ENCODE assay signal across 17 cellular contexts in genomic region chr9:88013051-88013450, GRCh38. TPM values are rescaled to one million over a fixed set of nuclear protein-coding genes. Genes with fewer than 3 reads are reported as not detected.
DNase-seq lines count a peak whose midpoint lies in the region; ATAC-seq and TF ChIP-seq lines count a peak whose summit lies in the region.
"Had no signal": no experiment of that assay in that cellular context is flagged by ENCODE, and none has a peak within 500 bp of the region (broad histone marks: within the 10 kb centered on the region; RNA-seq: fewer than 3 reads in every experiment).

No MANE protein-coding gene starts in this region.

- no peak overlapping the region for H2BK5ac ChIP-seq in H9 (ENCODE audit: insufficient read length, low read length)

- no peak overlapping the region for H4K91ac ChIP-seq in H9 (ENCODE audit: insufficient read length, low read depth, low read length)

- H3K4me3 Mint-ChIP-seq in H9 (no peak overlapping the region), neural progenitor cell (no peak overlapping the region)
- H3K4me3 Mint-ChIP-seq in stimulated activated memory B cell treated with anti-CD40 and anti-IgM and Interleukin-4, amounts not matched to agents 10 μg/mL and 1 μg/mL and 100 μg/mL, for 72 hours = no peak overlapping the region
- H3K4me3 Mint-ChIP-seq in activated CD4-positive, alpha-beta T cell treated with anti-CD3 and anti-CD28 coated beads for 36 hours = no peak overlapping the region
- H3K4me3 Mint-ChIP-seq: CD4-positive, alpha-beta T cell; IgD-negative memory B cell had no signal

- H3K4me2 ChIP-seq in H9 (ENCODE audit: insufficient read depth, insufficient read length, low read length) = no peak overlapping the region
- no peak overlapping the region for H3K4me2 ChIP-seq in neural progenitor cell

- H4K20me1 ChIP-seq in H9 (ENCODE audit: control insufficient read depth, insufficient read depth, insufficient read length) (no peaks in the 10 kb centered on the region), neural progenitor cell (ENCODE audit: low read depth) (no peaks in the 10 kb centered on the region)

- no peak overlapping the region for H3K23ac ChIP-seq in H9 (ENCODE audit: insufficient read length, low read depth, low read length)

- no peak overlapping the region for H4K8ac ChIP-seq in H9 (replicated peaks; ENCODE audit: insufficient read length, low read depth, low read length)

- no peaks in the 10 kb centered on the region for H3K79me2 ChIP-seq in H9 (ENCODE audit: insufficient read depth, low read length)
- H3K79me2 ChIP-seq in neural progenitor cell (ENCODE audit: low read depth) = no peaks in the 10 kb centered on the region

- intact Hi-C loops in left colon (cut with DNase I, micrococcal nuclease) = no loop called here
- intact Hi-C loops in activated CD4-positive, alpha-beta T cell treated with anti-CD3 and anti-CD28 coated beads for 36 hours (cut with DNase I, micrococcal nuclease) = no loop called here

- H3K9me3 ChIP-seq in H9 (ENCODE audit: control insufficient read depth, low read depth, low read length) = no peaks in the 10 kb centered on the region
- no peaks in the 10 kb centered on the region for H3K9me3 ChIP-seq in neural progenitor cell (ENCODE audit: low read depth)
- H3K9me3 ChIP-seq: Caco-2 had no signal

- H2AFZ ChIP-seq in H9 (ENCODE audit: low read length) = peak overlapping the region; percentile 33
- H2AFZ ChIP-seq in neural progenitor cell (replicated peaks) = no peak overlapping the region

- H3K4me3 ChIP-seq in neural progenitor cell = no peak overlapping the region

- H3K56ac ChIP-seq in H9 (ENCODE audit: insufficient read length, low read depth, low read length) = no peak overlapping the region

- no peak overlapping the region for H2AK5ac ChIP-seq in H9 (ENCODE audit: insufficient read length, low read length)

- WGBS in H9 (ENCODE audit: extremely low coverage, insufficient read length, low lambda C conversion rate) = no CpG with 5 or more reads among the region's 2 CpGs

- no peak overlapping the region for H3K4ac ChIP-seq in H9 (ENCODE audit: low read depth, low read length)

- no peaks in the 10 kb centered on the region for H3K36me3 ChIP-seq in neural progenitor cell

- H2BK20ac ChIP-seq in H9 (ENCODE audit: low read depth, low read length, poor library complexity, severe bottlenecking) = no peak overlapping the region

- H3K79me1 ChIP-seq in H9 (ENCODE audit: insufficient read depth, low read depth, low read length, poor library complexity, severe bottlenecking) = no peaks in the 10 kb centered on the region

- H3K27ac Mint-ChIP-seq in H9 (peak overlapping the region; percentile 40 to 77 (median 74); a peak in 5 of 7 replicates), neural progenitor cell (no peak overlapping the region)
- H3K27ac Mint-ChIP-seq in stimulated activated memory B cell treated with anti-CD40 and anti-IgM and Interleukin-4, amounts not matched to agents 10 μg/mL and 1 μg/mL and 100 μg/mL, for 72 hours = no peak overlapping the region
- H3K27ac Mint-ChIP-seq in activated CD4-positive, alpha-beta T cell treated with anti-CD3 and anti-CD28 coated beads for 36 hours = no peak overlapping the region
- H3K27ac Mint-ChIP-seq: CD4-positive, alpha-beta T cell had no signal

- H3K9ac ChIP-seq in H9 (ENCODE audit: extremely low read depth, insufficient read length, low read length) = no peak overlapping the region
- no peak overlapping the region for H3K9ac ChIP-seq in neural progenitor cell

- H3K14ac ChIP-seq in H9 (ENCODE audit: insufficient read depth, low read length) = no peak overlapping the region

- H3T11ph ChIP-seq in H9 (ENCODE audit: low read length) = no peak overlapping the region

- no peak for TF ChIP-seq CTCF in H9 (conservative IDR thresholded peaks at IDR 0.05)
- TF ChIP-seq CTCF in neural progenitor cell (IDR thresholded peaks at IDR 0.05) = no peak

- peak; percentile 67 for ATAC-seq in left colon
- ATAC-seq in stimulated activated memory B cell treated with anti-CD40 and anti-IgM and Interleukin-4, amounts not matched to agents 10 μg/mL and 1 μg/mL and 100 μg/mL, for 72 hours = no peak
- ATAC-seq in activated CD4-positive, alpha-beta T cell treated with anti-CD3 and anti-CD28 coated beads for 36 hours = no peak
- ATAC-seq: HepG2 had no signal

- POLR2A ChIA-PET in activated CD4-positive, alpha-beta T cell treated with anti-CD3 and anti-CD28 coated beads for 36 hours (lab: Charles Lee) = interaction anchor here (0.6 kb wide), 1 partner anchor 40 kb away, joined by 3 read pairs; no protein-coding TSS in a partner anchor

- CTCF ChIA-PET in activated CD4-positive, alpha-beta T cell treated with anti-CD3 and anti-CD28 coated beads for 36 hours (lab: Charles Lee) = no interaction called here

- H3K27ac ChIP-seq in H9 (ENCODE audit: insufficient read length, low read depth, low read length) (no peak overlapping the region), neural progenitor cell (no peak overlapping the region)
- H3K27ac ChIP-seq: C4-2B had no signal

- H3K27me3 Mint-ChIP-seq in H9 (ENCODE audit: low read depth) (no peaks in the 10 kb centered on the region), neural progenitor cell (ENCODE audit: insufficient read depth, low read depth) (peaks cover 2% of the 10 kb centered on the region)
- no peaks in the 10 kb centered on the region for H3K27me3 Mint-ChIP-seq in stimulated activated memory B cell treated with anti-CD40 and anti-IgM and Interleukin-4, amounts not matched to agents 10 μg/mL and 1 μg/mL and 100 μg/mL, for 72 hours
- peaks cover 5% of the 10 kb centered on the region for H3K27me3 Mint-ChIP-seq in activated CD4-positive, alpha-beta T cell treated with anti-CD3 and anti-CD28 coated beads for 36 hours
- H3K27me3 Mint-ChIP-seq: CD4-positive, alpha-beta T cell; IgD-negative memory B cell had no signal

- no peak for DNase-seq in H9
- DNase-seq in dedifferentiated amniotic fluid mesenchymal stem cell (ENCODE audit: extremely low spot score) = peak; percentile 0
- DNase-seq in left colon = no peak
- peak; percentile 24 for DNase-seq in neural progenitor cell (ENCODE audit: low spot score)
- DNase-seq in activated CD4-positive, alpha-beta T cell treated with anti-CD3 and anti-CD28 coated beads for 36 hours = no peak
- no peak for DNase-seq in anterior cingulate cortex (lab: John Stamatoyannopoulos, UW)
- DNase-seq: AML-193; Caco-2; CD4-positive, alpha-beta T cell; GDM1; GOT3; HCEC 1CT; KBM-7 had no signal

- H4K5ac ChIP-seq in H9 (ENCODE audit: insufficient read length, low read depth, low read length) = no peak overlapping the region

- peaks cover 16% of the 10 kb centered on the region for H3F3A ChIP-seq in neural progenitor cell (ENCODE audit: low read depth)

- H2BK12ac ChIP-seq in H9 (ENCODE audit: insufficient read length, low read depth, low read length) = no peak overlapping the region

- no peak overlapping the region for H3K18ac ChIP-seq in H9 (ENCODE audit: insufficient read length, low read depth, low read length)

- H2BK120ac ChIP-seq in H9 (ENCODE audit: low read depth, low read length, poor library complexity, severe bottlenecking) = no peak overlapping the region

- no peak overlapping the region for H2BK15ac ChIP-seq in H9 (ENCODE audit: low read depth, low read length)

- H3K27me3 ChIP-seq in H9 (ENCODE audit: insufficient read depth, low read length) = no peaks in the 10 kb centered on the region
- H3K27me3 ChIP-seq in neural progenitor cell = no peaks in the 10 kb centered on the region

- H3K9me3 Mint-ChIP-seq in H9 (peaks cover 6 to 10% of the 10 kb centered on the region in 2 experiments; a peak in 4 of 5 replicates), neural progenitor cell (peaks cover 5% of the 10 kb centered on the region)
- H3K9me3 Mint-ChIP-seq in stimulated activated memory B cell treated with anti-CD40 and anti-IgM and Interleukin-4, amounts not matched to agents 10 μg/mL and 1 μg/mL and 100 μg/mL, for 72 hours = peaks cover 3% of the 10 kb centered on the region
- no peaks in the 10 kb centered on the region for H3K9me3 Mint-ChIP-seq in activated CD4-positive, alpha-beta T cell treated with anti-CD3 and anti-CD28 coated beads for 36 hours (ENCODE audit: low read depth)
- H3K9me3 Mint-ChIP-seq: CD4-positive, alpha-beta T cell had no signal

- H3K36me3 Mint-ChIP-seq in H9 (ENCODE audit: insufficient read depth in 1 of 3, low read depth in 3 of 3) (peaks cover 0 to 4% (median 0%) of the 10 kb centered on the region in 3 experiments; a peak in 4 of 7 replicates), neural progenitor cell (no peaks in the 10 kb centered on the region)
- no peaks in the 10 kb centered on the region for H3K36me3 Mint-ChIP-seq in stimulated activated memory B cell treated with anti-CD40 and anti-IgM and Interleukin-4, amounts not matched to agents 10 μg/mL and 1 μg/mL and 100 μg/mL, for 72 hours
- H3K36me3 Mint-ChIP-seq in activated CD4-positive, alpha-beta T cell treated with anti-CD3 and anti-CD28 coated beads for 36 hours (ENCODE audit: low read depth) = no peaks in the 10 kb centered on the region
- H3K36me3 Mint-ChIP-seq: IgD-negative memory B cell had no signal

- H3K23me2 ChIP-seq in H9 (ENCODE audit: insufficient read length, low read depth, low read length, poor library complexity, severe bottlenecking) = no peaks in the 10 kb centered on the region

- peaks cover 5% of the 10 kb centered on the region; the same call in 1 of the 2 replicates for H3K4me1 ChIP-seq in H9 (ENCODE audit: insufficient read depth, low read length)
- H3K4me1 ChIP-seq in neural progenitor cell = peaks cover 11% of the 10 kb centered on the region
- H3K4me1 ChIP-seq: Caco-2 had no signal

- H3K4me1 Mint-ChIP-seq in H9 (peaks cover 12 to 21% of the 10 kb centered on the region in 2 experiments), neural progenitor cell (peaks cover 4% of the 10 kb centered on the region)
- no peaks in the 10 kb centered on the region for H3K4me1 Mint-ChIP-seq in stimulated activated memory B cell treated with anti-CD40 and anti-IgM and Interleukin-4, amounts not matched to agents 10 μg/mL and 1 μg/mL and 100 μg/mL, for 72 hours
- peaks cover under 1% of the 10 kb centered on the region for H3K4me1 Mint-ChIP-seq in activated CD4-positive, alpha-beta T cell treated with anti-CD3 and anti-CD28 coated beads for 36 hours
- H3K4me1 Mint-ChIP-seq: IgD-negative memory B cell had no signal

RNA-seq across cellular contexts. Expression of gene CDK20, which starts 38.7 kb away (rescaled TPM):
- total RNA-seq in H9 (2021) (3.1 and 3.6 TPM in 2 replicates), left colon (10 to 100 TPM in 1 of 2 donors, 1 to 10 TPM in 1; 7.4 to 11.7 TPM), neural progenitor cell (ENCODE audit: low replicate concordance) (6.3 and 8.5 TPM in 2 replicates)
- 1 to 10 TPM; 1.9 TPM for total RNA-seq in activated CD4-positive, alpha-beta T cell treated with anti-CD3 and anti-CD28 coated beads for 36 hours
- total RNA-seq: HepG2 had no signal

Comparison
In these comparisons a context has a peak if more than half of its experiments do, and no peak if none do; other contexts are left out.
1. DNase-seq: peak in dedifferentiated amniotic fluid mesenchymal stem cell (single experiment) and neural progenitor cell (single experiment); none in H9 (single experiment), left colon (0 of 2), activated CD4-positive, alpha-beta T cell treated with anti-CD3 and anti-CD28 coated beads for 36 hours (single experiment) and anterior cingulate cortex (0 of 58).
2. H3K27ac Mint-ChIP-seq: peak in H9 (3 of 3); none in neural progenitor cell (single experiment), stimulated activated memory B cell treated with anti-CD40 and anti-IgM and Interleukin-4, amounts not matched to agents 10 μg/mL and 1 μg/mL and 100 μg/mL, for 72 hours (single experiment) and activated CD4-positive, alpha-beta T cell treated with anti-CD3 and anti-CD28 coated beads for 36 hours (single experiment).